ENCODE assay signal across 11 cellular contexts in the genomic region with DNA sequence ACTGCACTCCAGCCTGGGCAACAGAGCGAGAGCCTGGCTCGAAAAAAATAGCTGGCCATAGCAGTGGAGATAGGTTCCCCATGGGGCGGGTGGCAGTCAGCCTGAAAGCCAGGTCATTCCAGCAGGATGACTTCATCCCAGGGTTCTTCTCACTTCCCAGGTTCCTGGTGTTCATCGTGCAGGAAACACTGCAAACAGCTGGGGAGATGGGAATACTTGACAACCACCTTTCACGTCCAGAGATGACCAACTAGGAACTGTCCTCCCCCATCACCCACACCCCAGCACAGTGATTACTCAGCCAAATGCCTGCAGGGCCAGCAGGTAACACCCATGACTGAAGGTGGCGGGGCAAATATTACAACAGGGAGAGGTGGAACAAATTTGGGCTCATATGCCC. TPM values are rescaled to one million over a fixed set of nuclear protein-coding genes. Genes with fewer than 3 reads are reported as not detected.
DNase-seq lines count a peak whose midpoint lies in the region; ATAC-seq and TF ChIP-seq lines count a peak whose summit lies in the region.
"Had no signal": no experiment of that assay in that cellular context is flagged by ENCODE, and none has a peak within 500 bp of the region (broad histone marks: within the 10 kb centered on the region; RNA-seq: fewer than 3 reads in every experiment).

No MANE protein-coding gene starts in this region.

- intact Hi-C loops in natural killer cell (cut with micrococcal nuclease) = no loop called here

- no peaks in the 10 kb centered on the region for H3K36me3 ChIP-seq in HEK293 (ENCODE audit: control insufficient read depth in 2 of 2, insufficient read depth in 1 of 2, low read length in 2 of 2)
- H3K36me3 ChIP-seq: BE2C, ovary had no signal

- H3K27ac Mint-ChIP-seq in activated T-helper 17 cell treated with anti-CD3 and anti-CD28 coated beads, Interleukin-2, amount 50 U/mL, for 72 hours = no peak overlapping the region
- H3K27ac Mint-ChIP-seq in natural killer cell = no peak overlapping the region

- CTCF ChIA-PET in HEK293 (lab: Yijun Ruan, JAX) = interaction anchor here (0.8 to 1.2 kb wide), 5 partner anchors 19 to 274 kb away, joined by 3 to 5 read pairs (median 5); no protein-coding TSS in a partner anchor

- DNase-seq in A172 (ENCODE audit: low spot score) = peak; percentile 68
- peak; percentile 99 for DNase-seq in kidney tubule cell (ENCODE audit: low spot score)
- no peak for DNase-seq in HuH-7 (ENCODE audit: low spot score)
- no peak for DNase-seq in NCI-H1092 (lab: John Stamatoyannopoulos, UW)
- no peak for DNase-seq in natural killer cell
- DNase-seq: BE2C, ovary, T-helper 1 cell had no signal

- H3K9me3 ChIP-seq in HEK293 (ENCODE audit: control insufficient read depth, insufficient read depth, low read depth, low read length) = no peaks in the 10 kb centered on the region
- H3K9me3 ChIP-seq: BE2C, ovary had no signal

- peaks cover 4% of the 10 kb centered on the region for H3K4me1 Mint-ChIP-seq in activated T-helper 17 cell treated with anti-CD3 and anti-CD28 coated beads, Interleukin-2, amount 50 U/mL, for 72 hours
- peaks cover 10 to 14% of the 10 kb centered on the region in 2 donors for H3K4me1 Mint-ChIP-seq in natural killer cell

- H3K4me1 ChIP-seq in HEK293 (ENCODE audit: control insufficient read depth, insufficient read depth, low read length) = peaks cover 5% of the 10 kb centered on the region

- peak overlapping the region; percentile 86 for H3K4me3 Mint-ChIP-seq in activated T-helper 17 cell treated with anti-CD3 and anti-CD28 coated beads, Interleukin-2, amount 50 U/mL, for 72 hours
- no peak overlapping the region for H3K4me3 Mint-ChIP-seq in natural killer cell

- H3K27me3 Mint-ChIP-seq in activated T-helper 17 cell treated with anti-CD3 and anti-CD28 coated beads, Interleukin-2, amount 50 U/mL, for 72 hours = peaks cover 3% of the 10 kb centered on the region
- peaks cover 20 to 22% of the 10 kb centered on the region in 2 donors for H3K27me3 Mint-ChIP-seq in natural killer cell (ENCODE audit: low read depth in 2 of 2)

- POLR2A ChIA-PET in HEK293 (lab: Yijun Ruan, JAX) = interaction anchor here (0.5 kb wide), 1 partner anchor 81 kb away, joined by 3 read pairs; no protein-coding TSS in a partner anchor

- H3K36me3 Mint-ChIP-seq in activated T-helper 17 cell treated with anti-CD3 and anti-CD28 coated beads, Interleukin-2, amount 50 U/mL, for 72 hours (ENCODE audit: low read depth) = no peaks in the 10 kb centered on the region
- no peaks in the 10 kb centered on the region for H3K36me3 Mint-ChIP-seq in natural killer cell

- no peak for TF ChIP-seq CTCF in HEK293 (tag by site-specific recombination; IDR thresholded peaks at IDR 0.05)
- no peak for TF ChIP-seq CTCF in natural killer cell (IDR thresholded peaks at IDR 0.05)

- ATAC-seq in activated T-helper 17 cell treated with anti-CD3 and anti-CD28 coated beads, Interleukin-2, amount 50 U/mL, for 72 hours (replicated peaks) = no peak
- ATAC-seq in HG02840 (IDR thresholded peaks at IDR 0.05; ENCODE audit: low FRiP score, unreplicated experiment) (no peak), natural killer cell (no peak)

- no peaks in the 10 kb centered on the region for H3K9me3 Mint-ChIP-seq in activated T-helper 17 cell treated with anti-CD3 and anti-CD28 coated beads, Interleukin-2, amount 50 U/mL, for 72 hours
- no peaks in the 10 kb centered on the region for H3K9me3 Mint-ChIP-seq in natural killer cell

- H3K27ac ChIP-seq in HEK293 (ENCODE audit: extremely low read depth, low read depth, low read length) = no peak overlapping the region
- H3K27ac ChIP-seq: ovary had no signal

- H3K4me3 ChIP-seq in HEK293 (ENCODE audit: low read depth, low read length) = no peak overlapping the region
- H3K4me3 ChIP-seq: ovary had no signal

TF ChIP-seq in HEK293, 187 proteins besides CTCF, POLR2A, EP300 and RAD21 (continues in another document):
- TF ChIP-seq ZIC2 (tag by site-specific recombination; IDR thresholded peaks at IDR 0.05) (peak; percentile 42), GLIS2 (tag by site-specific recombination; IDR thresholded peaks at IDR 0.05) (peak; percentile 38; the same call in 1 of the 2 replicates), KLF1 (tag by site-specific recombination; IDR thresholded peaks at IDR 0.05) (peak; percentile 47; the same call in 1 of the 2 replicates), ZNF600 (tag by site-specific recombination; IDR thresholded peaks at IDR 0.05) (0 out of 2 replicates have a peak, but pooled peaks have one; percentile 10), GLIS1 (tag by site-specific recombination; IDR thresholded peaks at IDR 0.05) (0 out of 2 replicates have a peak, but pooled peaks have one; percentile 12), ZNF76 (tag by site-specific recombination; IDR thresholded peaks at IDR 0.05; ENCODE audit: borderline replicate concordance, low read depth) (peak; percentile 71; the same call in 1 of the 2 replicates), ZNF596 (tag by site-specific recombination; IDR thresholded peaks at IDR 0.05) (no peak), ZNF354C (tag by site-specific recombination; IDR thresholded peaks at IDR 0.05; ENCODE audit: borderline replicate concordance, low read depth) (no peak), ZNF214 (tag by site-specific recombination; IDR thresholded peaks at IDR 0.05; ENCODE audit: borderline replicate concordance) (no peak), ZBTB20 (tag by site-specific recombination; IDR thresholded peaks at IDR 0.05) (0 out of 2 replicates have a peak, but pooled peaks have one; percentile 12), KLF8 (tag by site-specific recombination; IDR thresholded peaks at IDR 0.05) (peak; percentile 44; the same call in 1 of the 2 replicates)
- TF ChIP-seq, protein P1, sequence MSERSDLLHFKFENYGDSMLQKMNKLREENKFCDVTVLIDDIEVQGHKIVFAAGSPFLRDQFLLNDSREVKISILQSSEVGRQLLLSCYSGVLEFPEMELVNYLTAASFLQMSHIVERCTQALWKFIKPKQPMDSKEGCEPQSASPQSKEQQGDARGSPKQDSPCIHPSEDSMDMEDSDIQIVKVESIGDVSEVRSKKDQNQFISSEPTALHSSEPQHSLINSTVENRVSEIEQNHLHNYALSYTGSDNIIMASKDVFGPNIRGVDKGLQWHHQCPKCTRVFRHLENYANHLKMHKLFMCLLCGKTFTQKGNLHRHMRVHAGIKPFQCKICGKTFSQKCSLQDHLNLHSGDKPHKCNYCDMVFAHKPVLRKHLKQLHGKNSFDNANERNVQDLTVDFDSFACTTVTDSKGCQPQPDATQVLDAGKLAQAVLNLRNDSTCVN (tag by site-specific recombination; optimal IDR thresholded peaks at IDR 0.05) = peak; percentile 9
- TF ChIP-seq, protein P2, sequence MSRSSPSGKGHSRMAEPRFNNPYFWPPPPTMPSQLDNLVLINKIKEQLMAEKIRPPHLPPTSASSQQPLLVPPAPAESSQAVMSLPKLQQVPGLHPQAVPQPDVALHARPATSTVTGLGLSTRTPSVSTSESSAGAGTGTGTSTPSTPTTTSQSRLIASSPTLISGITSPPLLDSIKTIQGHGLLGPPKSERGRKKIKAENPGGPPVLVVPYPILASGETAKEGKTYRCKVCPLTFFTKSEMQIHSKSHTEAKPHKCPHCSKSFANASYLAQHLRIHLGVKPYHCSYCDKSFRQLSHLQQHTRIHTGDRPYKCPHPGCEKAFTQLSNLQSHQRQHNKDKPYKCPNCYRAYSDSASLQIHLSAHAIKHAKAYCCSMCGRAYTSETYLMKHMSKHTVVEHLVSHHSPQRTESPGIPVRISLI (tag by site-specific recombination; IDR thresholded peaks at IDR 0.05) = 0 out of 2 replicates have a peak, but pooled peaks have one; percentile 27
- TF ChIP-seq, protein P3, sequence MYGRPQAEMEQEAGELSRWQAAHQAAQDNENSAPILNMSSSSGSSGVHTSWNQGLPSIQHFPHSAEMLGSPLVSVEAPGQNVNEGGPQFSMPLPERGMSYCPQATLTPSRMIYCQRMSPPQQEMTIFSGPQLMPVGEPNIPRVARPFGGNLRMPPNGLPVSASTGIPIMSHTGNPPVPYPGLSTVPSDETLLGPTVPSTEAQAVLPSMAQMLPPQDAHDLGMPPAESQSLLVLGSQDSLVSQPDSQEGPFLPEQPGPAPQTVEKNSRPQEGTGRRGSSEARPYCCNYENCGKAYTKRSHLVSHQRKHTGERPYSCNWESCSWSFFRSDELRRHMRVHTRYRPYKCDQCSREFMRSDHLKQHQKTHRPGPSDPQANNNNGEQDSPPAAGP (tag by site-specific recombination; IDR thresholded peaks at IDR 0.05) = peak; percentile 21; the same call in 1 of the 2 replicates

RNA-seq across cellular contexts. Expression of a gene that starts 1.7 kb away (rescaled TPM):
- total RNA-seq in A172 (2014; rRNA removed; shearing (Covaris generic)) = 14.8 and 21.9 TPM in 2 replicates
- 1 to 10 TPM; 5.9 to 9.6 TPM for total RNA-seq in activated T-helper 17 cell treated with anti-CD3 and anti-CD28 coated beads, Interleukin-2, amount 50 U/mL, for 72 hours
- total RNA-seq in natural killer cell = 1 to 10 TPM in 1 of 3 donors, under 1 TPM in 2; 0.56 to 2.2 (median 0.75) TPM

RNA-seq across cellular contexts. Expression of a gene that starts 33.9 kb away (rescaled TPM):
- 325 and 341 TPM in 2 replicates for total RNA-seq in A172 (2014; rRNA removed; shearing (Covaris generic))
- total RNA-seq in activated T-helper 17 cell treated with anti-CD3 and anti-CD28 coated beads, Interleukin-2, amount 50 U/mL, for 72 hours = 100 to 1,000 TPM in 1 of 2 donors, 10 to 100 TPM in 1; 86.0 to 182 TPM
- total RNA-seq in natural killer cell = 10 to 100 TPM; 38.0 to 54.0 (median 41.4) TPM

RNA-seq across cellular contexts. Expression of a gene that starts 41.1 kb away (rescaled TPM):
- total RNA-seq in A172 (2014; rRNA removed; shearing (Covaris generic)) = 112 and 117 TPM in 2 replicates
- 10 to 100 TPM; 59.5 to 76.7 TPM for total RNA-seq in activated T-helper 17 cell treated with anti-CD3 and anti-CD28 coated beads, Interleukin-2, amount 50 U/mL, for 72 hours
- 10 to 100 TPM; 25.5 to 29.5 (median 28.8) TPM for total RNA-seq in natural killer cell

Comparison
In these comparisons a context has a peak if more than half of its experiments do, and no peak if none do; other contexts are left out.
1. DNase-seq: peak in A172 (single experiment) and kidney tubule cell (single experiment); none in HuH-7 (single experiment), NCI-H1092 (single experiment) and natural killer cell (single experiment).